24 cellular contexts compared by ENCODE assay signal in the genomic region with DNA sequence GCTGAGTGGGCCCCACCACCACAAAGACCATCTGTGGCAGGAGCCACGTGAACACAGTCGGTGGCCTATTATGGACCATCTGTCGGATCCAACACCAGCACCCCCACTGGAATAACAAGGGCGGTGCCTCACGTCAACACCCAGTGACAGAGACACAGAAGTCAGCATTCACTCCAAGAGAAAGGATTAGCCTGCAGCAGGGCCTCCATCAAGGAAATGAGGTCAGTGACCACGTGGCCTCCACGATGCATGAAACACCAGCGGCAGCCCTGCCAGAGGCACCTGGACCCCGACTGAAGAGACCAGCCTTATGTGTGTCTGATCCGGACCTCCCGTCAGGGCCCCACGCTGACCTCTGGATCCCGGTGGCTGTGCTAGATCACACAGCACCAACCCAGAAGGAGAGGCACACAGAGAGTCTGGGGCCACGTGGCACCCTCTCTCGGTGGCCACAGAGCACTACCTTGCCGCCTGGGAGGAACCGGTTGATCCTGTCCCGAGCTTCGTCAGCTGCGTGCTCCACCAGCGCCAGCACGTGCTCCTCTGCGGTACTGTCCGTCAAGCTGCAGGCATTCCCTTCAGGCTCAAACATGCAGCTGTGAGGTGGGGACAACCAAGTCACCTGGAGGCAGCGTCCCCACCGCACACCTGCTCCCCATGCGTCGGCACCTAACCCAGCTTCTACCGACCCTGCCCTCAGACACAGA. TPM values are rescaled to one million over a fixed set of nuclear protein-coding genes. Genes with fewer than 3 reads are reported as not detected.
A peak's percentile ranks its signal among the peaks of the same experiment; 100 is the strongest.
DNase-seq lines count a peak whose midpoint lies in the region; ATAC-seq and TF ChIP-seq lines count a peak whose summit lies in the region.
"Had no signal": no experiment of that assay in that cellular context is flagged by ENCODE, and none has a peak within 500 bp of the region (broad histone marks: within the 10 kb centered on the region; RNA-seq: fewer than 3 reads in every experiment).

No MANE protein-coding gene starts in this region.

- WGBS in SK-N-SH (ENCODE audit: low lambda C conversion rate): 94% methylated on average over 18 of the region's 29 CpGs
- WGBS in spleen, 5 donors: 92 to 97% (median 97%) methylated on average over 17 to 29 of the region's 29 CpGs

- peaks cover 30% of the 10 kb centered on the region; the same call in 1 of the 2 replicates for H4K20me1 ChIP-seq in SK-N-SH (ENCODE audit: insufficient read depth)

- no peak overlapping the region for H3K4me3 Mint-ChIP-seq in activated naive CD8-positive, alpha-beta T cell treated with anti-CD3 and anti-CD28 coated beads, Interleukin-2, amount 10 ng/mL, durations not matched to agents 7 days and 5 days
- H3K4me3 Mint-ChIP-seq: activated T-helper 1 cell treated with anti-CD3 and anti-CD28 coated beads, Interleukin-12 subunit alpha, Interleukin-12 subunit beta, Interleukin-2, Interleukin-4 antibody, amounts not matched to agents 30 ng/mL and 10 ng/mL and 1 ng/mL, durations not matched to agents 14 hours and 24 hours and 36 hours had no signal

- TF ChIP-seq CTCF in SK-N-SH (IDR thresholded peaks at IDR 0.05) (no peak), spleen (IDR thresholded peaks at IDR 0.05 in 8 of 11, conservative IDR thresholded peaks at IDR 0.05 in 3 of 11) (no peak)

- peaks cover 71% of the 10 kb centered on the region for H3K79me2 ChIP-seq in SK-N-SH (ENCODE audit: insufficient read depth)

- ATAC-seq in SK-N-SH treated with all-trans-retinoic acid at 6 μM for 48 hours: no peak
- ATAC-seq in activated naive CD8-positive, alpha-beta T cell treated with anti-CD3 and anti-CD28 coated beads, Interleukin-2, amount 10 ng/mL, durations not matched to agents 7 days and 5 days (ENCODE audit: low read depth): no peak
- ATAC-seq in HG02981 (IDR thresholded peaks at IDR 0.05; ENCODE audit: unreplicated experiment): no peak
- ATAC-seq: activated CD4-positive, alpha-beta T cell treated with anti-CD3 and anti-CD28 coated beads for 36 hours; activated naive CD4-positive, alpha-beta T cell treated with anti-CD3 and anti-CD28 coated beads, Interleukin-2, amount 50 U/mL, for 72 hours; CD8-positive, alpha-beta T cell; stimulated activated naive CD8-positive, alpha-beta T cell treated with anti-CD3 and anti-CD28 coated beads, Interleukin-15, Interleukin-2, amounts not matched to agents 100 U/mL and 50 U/mL, for 24 hours had no signal

- intact Hi-C loops in spleen (cut with DNase I; ENCODE audit: low total_unique reads): no loop called here

- peaks cover 19% of the 10 kb centered on the region for H3K4me1 Mint-ChIP-seq in activated naive CD8-positive, alpha-beta T cell treated with anti-CD3 and anti-CD28 coated beads, Interleukin-2, amount 10 ng/mL, durations not matched to agents 7 days and 5 days

- H3K9me3 ChIP-seq in SK-N-SH: no peaks in the 10 kb centered on the region
- H3K9me3 ChIP-seq in spleen: no peaks in the 10 kb centered on the region
- H3K9me3 ChIP-seq: heart right ventricle, tibial nerve had no signal

- TF ChIP-seq RAD21 in SK-N-SH (IDR thresholded peaks at IDR 0.05; ENCODE audit: low read length): no peak

- H3K27ac ChIP-seq in SK-N-SH (ENCODE audit: low read depth in 2 of 2, low read length in 1 of 2) (no peak overlapping the region), spleen (no peak overlapping the region)
- H3K27ac ChIP-seq: 22Rv1, epithelial cell of prostate, GM23248, heart right ventricle, tibial nerve had no signal

- H3K27ac Mint-ChIP-seq in activated naive CD8-positive, alpha-beta T cell treated with anti-CD3 and anti-CD28 coated beads, Interleukin-2, amount 10 ng/mL, durations not matched to agents 7 days and 5 days: peak overlapping the region; percentile 76

- no peak overlapping the region for H3K4me3 ChIP-seq in SK-N-SH (ENCODE audit: low read depth in 2 of 2, low read length in 1 of 2)
- no peak overlapping the region for H3K4me3 ChIP-seq in spleen
- H3K4me3 ChIP-seq: GM23248, heart right ventricle, tibial nerve had no signal

- H3K27me3 ChIP-seq in SK-N-SH (ENCODE audit: insufficient read depth) (no peaks in the 10 kb centered on the region), spleen (replicated peaks in 1 of 7) (no peaks in the 10 kb centered on the region)
- H3K27me3 ChIP-seq: heart right ventricle, tibial nerve had no signal

- TF ChIP-seq EP300 in SK-N-SH (IDR thresholded peaks at IDR 0.05; ENCODE audit: borderline replicate concordance in 1 of 2, low read depth in 1 of 2, low read length in 1 of 2): no peak

- H3K4me1 ChIP-seq in SK-N-SH (ENCODE audit: control insufficient read depth in 1 of 2, insufficient read depth in 2 of 2, low read depth in 1 of 2, low read length in 1 of 2) (no peaks in the 10 kb centered on the region), spleen (no peaks in the 10 kb centered on the region)
- H3K4me1 ChIP-seq: tibial nerve had no signal

- H3K9me2 ChIP-seq in SK-N-SH: no peaks in the 10 kb centered on the region

- CTCF ChIA-PET in SK-N-SH (lab: Yijun Ruan, JAX): no interaction called here

- H3F3A ChIP-seq in SK-N-SH (replicated peaks; ENCODE audit: insufficient read depth): peaks cover 5% of the 10 kb centered on the region

- no peak overlapping the region for H2AFZ ChIP-seq in SK-N-SH (ENCODE audit: low read depth)
- H2AFZ ChIP-seq: GM23248 had no signal

- POLR2A ChIA-PET in SK-N-SH (lab: Yijun Ruan, JAX): no interaction called here
- POLR2A ChIA-PET in activated naive CD8-positive, alpha-beta T cell treated with anti-CD3 and anti-CD28 coated beads, Interleukin-2, amount 10 ng/mL, durations not matched to agents 7 days and 5 days (lab: Charles Lee): interaction anchor here (1.5 kb wide), 1 partner anchor 9 kb away, joined by 3 read pairs; a partner anchor contains a TSS

- no peak overlapping the region for H3K4me2 ChIP-seq in SK-N-SH

- peaks cover 58 to 67% of the 10 kb centered on the region in 2 experiments for H3K36me3 ChIP-seq in SK-N-SH (replicated peaks in 1 of 2; ENCODE audit: control insufficient read depth in 1 of 2, insufficient read depth in 2 of 2, low read length in 1 of 2)
- H3K36me3 ChIP-seq in spleen: peaks cover 8 to 84% (median 75%) of the 10 kb centered on the region in 6 donors

- DNase-seq in SK-N-SH (peak; percentile 22), globus pallidus (ENCODE audit: low spot score) (peak; percentile 39), spleen (peak; percentile 72), DMS53 (lab: John Stamatoyannopoulos, UW) (no peak)
- DNase-seq in activated naive CD8-positive, alpha-beta T cell treated with anti-CD3 and anti-CD28 coated beads, Interleukin-2, amount 10 ng/mL, durations not matched to agents 7 days and 5 days: no peak
- no peak for DNase-seq in stimulated activated CD4-positive, alpha-beta T cell treated with anti-CD3 and anti-CD28 coated beads, Interleukin-15, amount 100 ng/mL, for 24 hours
- DNase-seq: activated CD4-positive, alpha-beta T cell treated with anti-CD3 and anti-CD28 coated beads for 36 hours; CD8-positive, alpha-beta T cell; DMS153; GM23248; heart right ventricle; naive B cell; NCI-H446; PC-3; SHP77; stimulated activated CD4-positive, alpha-beta T cell treated with anti-CD3 and anti-CD28 coated beads, Interleukin-4, amount 100 ng/mL, for 24 hours; stimulated activated naive CD8-positive, alpha-beta T cell treated with anti-CD3 and anti-CD28 coated beads, Interleukin-15, Interleukin-2, amounts not matched to agents 100 U/mL and 50 U/mL, for 24 hours had no signal

- peaks cover 71% of the 10 kb centered on the region for H3K36me3 Mint-ChIP-seq in activated naive CD8-positive, alpha-beta T cell treated with anti-CD3 and anti-CD28 coated beads, Interleukin-2, amount 10 ng/mL, durations not matched to agents 7 days and 5 days

- H3K27me3 Mint-ChIP-seq in activated naive CD8-positive, alpha-beta T cell treated with anti-CD3 and anti-CD28 coated beads, Interleukin-2, amount 10 ng/mL, durations not matched to agents 7 days and 5 days: peaks cover 1% of the 10 kb centered on the region
- H3K27me3 Mint-ChIP-seq: activated CD4-positive, alpha-beta T cell treated with anti-CD3 and anti-CD28 coated beads for 36 hours; naive B cell had no signal

- TF ChIP-seq POLR2A in spleen (IDR thresholded peaks at IDR 0.05): no peak

- peaks cover 13% of the 10 kb centered on the region for H3K9me3 Mint-ChIP-seq in activated naive CD8-positive, alpha-beta T cell treated with anti-CD3 and anti-CD28 coated beads, Interleukin-2, amount 10 ng/mL, durations not matched to agents 7 days and 5 days

- no peak overlapping the region for H3K9ac ChIP-seq in SK-N-SH
- H3K9ac ChIP-seq: GM23248 had no signal

TF ChIP-seq in SK-N-SH, 30 proteins besides CTCF, POLR2A, EP300 and RAD21 (continues in another document):
- no peak for TF ChIP-seq GABPA (IDR thresholded peaks at IDR 0.05; ENCODE audit: low read depth)

TF ChIP-seq in SK-N-SH treated with all-trans-retinoic acid at 6 μM for 48 hours, 23 proteins besides CTCF, POLR2A, EP300 and RAD21 (continues in another document):
- TF ChIP-seq ZFP3 (CRISPR knock-in tag; IDR thresholded peaks at IDR 0.05): no peak

RNA-seq across cellular contexts. Expression of a gene that starts 9.0 kb away (rescaled TPM):
- polyA plus RNA-seq in SK-N-SH (2012; rRNA removed) (17.5 and 19.5 TPM in 2 replicates), spleen (10 to 100 TPM; 26.5 to 54.5 (median 38.6) TPM)
- 14.2 and 14.8 TPM in 2 replicates for polyA plus RNA-seq in SK-N-SH (2012; cell fraction: cytosol; rRNA removed)
- polyA plus RNA-seq in SK-N-SH (2012; cell fraction: nucleus; rRNA removed): 67.3 and 75.1 TPM in 2 replicates
- total RNA-seq in activated naive CD8-positive, alpha-beta T cell treated with anti-CD3 and anti-CD28 coated beads, Interleukin-2, amount 10 ng/mL, durations not matched to agents 7 days and 5 days: 10 to 100 TPM; 63.5 to 65.6 TPM
- 10 to 100 TPM; 32.2 to 82.9 (median 39.7) TPM for total RNA-seq in spleen

RNA-seq across cellular contexts. Expression of a gene that starts 9.1 kb away (rescaled TPM):
- 21.2 and 24.1 TPM in 2 replicates for polyA plus RNA-seq in SK-N-SH (2012; rRNA removed)
- 22.3 and 22.7 TPM in 2 replicates for polyA plus RNA-seq in SK-N-SH (2012; cell fraction: cytosol; rRNA removed)
- 20.1 and 28.8 TPM in 2 replicates for polyA plus RNA-seq in SK-N-SH (2012; cell fraction: nucleus; rRNA removed)
- total RNA-seq in activated naive CD8-positive, alpha-beta T cell treated with anti-CD3 and anti-CD28 coated beads, Interleukin-2, amount 10 ng/mL, durations not matched to agents 7 days and 5 days: 10 to 100 TPM; 18.3 to 20.9 TPM
- total RNA-seq in spleen: 1 to 10 TPM; 1.0 to 5.4 (median 2.1) TPM
- 1 to 10 TPM; 1.2 to 3.4 (median 2.6) TPM for polyA plus RNA-seq in spleen

RNA-seq across cellular contexts. Expression of a gene that starts 32.8 kb away (rescaled TPM):
- 0.65 and 0.76 TPM in 2 replicates for polyA plus RNA-seq in SK-N-SH (2012; rRNA removed)
- polyA plus RNA-seq in SK-N-SH (2012; cell fraction: cytosol; rRNA removed): 0.13 and 0.39 TPM in 2 replicates
- 7.1 and 7.4 TPM in 2 replicates for polyA plus RNA-seq in SK-N-SH (2012; cell fraction: nucleus; rRNA removed)
- total RNA-seq in activated naive CD8-positive, alpha-beta T cell treated with anti-CD3 and anti-CD28 coated beads, Interleukin-2, amount 10 ng/mL, durations not matched to agents 7 days and 5 days: 10 to 100 TPM; 10.2 to 12.8 TPM
- total RNA-seq in spleen: 10 to 100 TPM in 4 of 7 donors, 1 to 10 TPM in 3; 1.3 to 75.0 (median 10.5) TPM
- polyA plus RNA-seq in spleen: 1 to 10 TPM; 1.9 to 2.8 (median 2.1) TPM

Comparison
In these comparisons a context has a peak if more than half of its experiments do, and no peak if none do; other contexts are left out.
1. DNase-seq: peak in SK-N-SH (single experiment), globus pallidus (single experiment) and spleen (single experiment); none in activated naive CD8-positive, alpha-beta T cell treated with anti-CD3 and anti-CD28 coated beads, Interleukin-2, amount 10 ng/mL, durations not matched to agents 7 days and 5 days (single experiment), stimulated activated CD4-positive, alpha-beta T cell treated with anti-CD3 and anti-CD28 coated beads, Interleukin-15, amount 100 ng/mL, for 24 hours (single experiment) and DMS53 (single experiment).